ENCODE assay signal across 1 cellular context in the genomic region with DNA sequence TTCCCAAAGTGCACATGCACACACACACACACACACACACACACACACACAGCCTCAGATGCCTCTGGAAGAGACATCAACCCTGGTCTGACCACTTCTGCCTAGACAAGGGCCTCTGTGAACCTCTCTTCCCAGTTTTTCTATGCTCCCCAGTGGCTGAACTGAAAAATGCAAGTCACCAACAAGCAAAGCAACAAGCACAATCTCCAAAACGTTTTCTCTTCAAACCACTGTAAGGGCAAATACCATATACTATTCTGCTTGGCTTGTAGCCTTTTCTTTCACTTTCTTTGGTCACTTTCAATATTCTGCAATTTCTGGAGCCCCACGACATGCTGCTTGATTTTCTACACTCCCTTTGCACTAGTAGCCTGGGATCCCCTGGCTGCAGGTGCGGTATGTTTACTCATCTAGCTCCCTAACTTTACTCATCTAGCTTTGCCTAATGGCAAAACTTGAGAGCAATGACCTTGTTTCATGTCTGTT.
TF ChIP-seq lines count a peak whose summit lies in the region.

No MANE protein-coding gene starts in this region.

TF ChIP-seq in GM12878, 131 proteins besides CTCF, POLR2A, EP300 and RAD21 (continued from another document):
- TF ChIP-seq, protein P1, sequence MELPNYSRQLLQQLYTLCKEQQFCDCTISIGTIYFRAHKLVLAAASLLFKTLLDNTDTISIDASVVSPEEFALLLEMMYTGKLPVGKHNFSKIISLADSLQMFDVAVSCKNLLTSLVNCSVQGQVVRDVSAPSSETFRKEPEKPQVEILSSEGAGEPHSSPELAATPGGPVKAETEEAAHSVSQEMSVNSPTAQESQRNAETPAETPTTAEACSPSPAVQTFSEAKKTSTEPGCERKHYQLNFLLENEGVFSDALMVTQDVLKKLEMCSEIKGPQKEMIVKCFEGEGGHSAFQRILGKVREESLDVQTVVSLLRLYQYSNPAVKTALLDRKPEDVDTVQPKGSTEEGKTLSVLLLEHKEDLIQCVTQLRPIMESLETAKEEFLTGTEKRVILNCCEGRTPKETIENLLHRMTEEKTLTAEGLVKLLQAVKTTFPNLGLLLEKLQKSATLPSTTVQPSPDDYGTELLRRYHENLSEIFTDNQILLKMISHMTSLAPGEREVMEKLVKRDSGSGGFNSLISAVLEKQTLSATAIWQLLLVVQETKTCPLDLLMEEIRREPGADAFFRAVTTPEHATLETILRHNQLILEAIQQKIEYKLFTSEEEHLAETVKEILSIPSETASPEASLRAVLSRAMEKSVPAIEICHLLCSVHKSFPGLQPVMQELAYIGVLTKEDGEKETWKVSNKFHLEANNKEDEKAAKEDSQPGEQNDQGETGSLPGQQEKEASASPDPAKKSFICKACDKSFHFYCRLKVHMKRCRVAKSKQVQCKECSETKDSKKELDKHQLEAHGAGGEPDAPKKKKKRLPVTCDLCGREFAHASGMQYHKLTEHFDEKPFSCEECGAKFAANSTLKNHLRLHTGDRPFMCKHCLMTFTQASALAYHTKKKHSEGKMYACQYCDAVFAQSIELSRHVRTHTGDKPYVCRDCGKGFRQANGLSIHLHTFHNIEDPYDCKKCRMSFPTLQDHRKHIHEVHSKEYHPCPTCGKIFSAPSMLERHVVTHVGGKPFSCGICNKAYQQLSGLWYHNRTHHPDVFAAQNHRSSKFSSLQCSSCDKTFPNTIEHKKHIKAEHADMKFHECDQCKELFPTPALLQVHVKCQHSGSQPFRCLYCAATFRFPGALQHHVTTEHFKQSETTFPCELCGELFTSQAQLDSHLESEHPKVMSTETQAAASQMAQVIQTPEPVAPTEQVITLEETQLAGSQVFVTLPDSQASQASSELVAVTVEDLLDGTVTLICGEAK (IDR thresholded peaks at IDR 0.05; ENCODE audit: borderline replicate concordance), result no peak
- no peak for TF ChIP-seq RB1 (IDR thresholded peaks at IDR 0.05; ENCODE audit: borderline replicate concordance)
- 0 out of 2 replicates have a peak, but pooled peaks have one; percentile 65 for TF ChIP-seq TCF3 (IDR thresholded peaks at IDR 0.05; ENCODE audit: borderline replicate concordance, insufficient read depth, low read depth, low read length)
- TF ChIP-seq TBL1XR1 (IDR thresholded peaks at IDR 0.05; ENCODE audit: low read depth, low read length), result peak; percentile 59; the same call in 1 of the 2 replicates
- TF ChIP-seq SMAD1 (IDR thresholded peaks at IDR 0.05; ENCODE audit: low read depth, partially characterized antibody), result no peak
- TF ChIP-seq, protein P2, sequence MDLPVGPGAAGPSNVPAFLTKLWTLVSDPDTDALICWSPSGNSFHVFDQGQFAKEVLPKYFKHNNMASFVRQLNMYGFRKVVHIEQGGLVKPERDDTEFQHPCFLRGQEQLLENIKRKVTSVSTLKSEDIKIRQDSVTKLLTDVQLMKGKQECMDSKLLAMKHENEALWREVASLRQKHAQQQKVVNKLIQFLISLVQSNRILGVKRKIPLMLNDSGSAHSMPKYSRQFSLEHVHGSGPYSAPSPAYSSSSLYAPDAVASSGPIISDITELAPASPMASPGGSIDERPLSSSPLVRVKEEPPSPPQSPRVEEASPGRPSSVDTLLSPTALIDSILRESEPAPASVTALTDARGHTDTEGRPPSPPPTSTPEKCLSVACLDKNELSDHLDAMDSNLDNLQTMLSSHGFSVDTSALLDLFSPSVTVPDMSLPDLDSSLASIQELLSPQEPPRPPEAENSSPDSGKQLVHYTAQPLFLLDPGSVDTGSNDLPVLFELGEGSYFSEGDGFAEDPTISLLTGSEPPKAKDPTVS (IDR thresholded peaks at IDR 0.05; ENCODE audit: low read depth, low read length), result no peak
- 0 out of 2 replicates have a peak, but pooled peaks have one; percentile 13 for TF ChIP-seq ZNF622 (IDR thresholded peaks at IDR 0.05)
- TF ChIP-seq NFIC (IDR thresholded peaks at IDR 0.05; ENCODE audit: low read depth, low read length), result peak; percentile 81; the same call in 1 of the 2 replicates
- TF ChIP-seq ESRRA (IDR thresholded peaks at IDR 0.05; ENCODE audit: low read length), result no peak; the same call in 1 of the 2 replicates
- TF ChIP-seq, protein P3, sequence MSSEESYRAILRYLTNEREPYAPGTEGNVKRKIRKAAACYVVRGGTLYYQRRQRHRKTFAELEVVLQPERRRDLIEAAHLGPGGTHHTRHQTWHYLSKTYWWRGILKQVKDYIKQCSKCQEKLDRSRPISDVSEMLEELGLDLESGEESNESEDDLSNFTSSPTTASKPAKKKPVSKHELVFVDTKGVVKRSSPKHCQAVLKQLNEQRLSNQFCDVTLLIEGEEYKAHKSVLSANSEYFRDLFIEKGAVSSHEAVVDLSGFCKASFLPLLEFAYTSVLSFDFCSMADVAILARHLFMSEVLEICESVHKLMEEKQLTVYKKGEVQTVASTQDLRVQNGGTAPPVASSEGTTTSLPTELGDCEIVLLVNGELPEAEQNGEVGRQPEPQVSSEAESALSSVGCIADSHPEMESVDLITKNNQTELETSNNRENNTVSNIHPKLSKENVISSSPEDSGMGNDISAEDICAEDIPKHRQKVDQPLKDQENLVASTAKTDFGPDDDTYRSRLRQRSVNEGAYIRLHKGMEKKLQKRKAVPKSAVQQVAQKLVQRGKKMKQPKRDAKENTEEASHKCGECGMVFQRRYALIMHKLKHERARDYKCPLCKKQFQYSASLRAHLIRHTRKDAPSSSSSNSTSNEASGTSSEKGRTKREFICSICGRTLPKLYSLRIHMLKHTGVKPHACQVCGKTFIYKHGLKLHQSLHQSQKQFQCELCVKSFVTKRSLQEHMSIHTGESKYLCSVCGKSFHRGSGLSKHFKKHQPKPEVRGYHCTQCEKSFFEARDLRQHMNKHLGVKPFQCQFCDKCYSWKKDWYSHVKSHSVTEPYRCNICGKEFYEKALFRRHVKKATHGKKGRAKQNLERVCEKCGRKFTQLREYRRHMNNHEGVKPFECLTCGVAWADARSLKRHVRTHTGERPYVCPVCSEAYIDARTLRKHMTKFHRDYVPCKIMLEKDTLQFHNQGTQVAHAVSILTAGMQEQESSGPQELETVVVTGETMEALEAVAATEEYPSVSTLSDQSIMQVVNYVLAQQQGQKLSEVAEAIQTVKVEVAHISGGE (CRISPR knock-in tag; IDR thresholded peaks at IDR 0.05), result no peak
